ENCODE assay signal across 1 cellular context in the genomic region with DNA sequence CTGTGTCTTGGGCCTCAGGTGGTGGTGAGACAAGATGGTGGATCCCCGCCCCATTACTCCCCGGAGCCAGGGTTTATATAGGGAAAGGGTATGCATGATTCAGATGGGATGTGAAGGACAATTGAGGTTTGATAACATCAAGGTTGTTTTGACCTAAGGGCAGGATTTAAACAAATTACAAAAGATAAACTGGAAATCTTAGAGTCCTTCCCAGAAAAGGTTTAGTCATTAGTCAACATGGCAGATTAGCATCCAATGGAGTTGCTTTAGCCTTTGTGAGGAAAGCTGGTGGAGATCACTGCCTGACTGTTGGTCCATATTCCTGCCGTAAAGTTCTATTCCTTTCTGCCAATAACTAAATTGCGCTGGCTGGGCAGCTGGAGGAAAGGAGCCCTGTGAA.
TF ChIP-seq lines count a peak whose summit lies in the region.

No MANE protein-coding gene starts in this region.

TF ChIP-seq in SK-N-SH, 30 proteins besides CTCF, POLR2A, EP300 and RAD21 (continued from another document):
- TF ChIP-seq FOXM1 (IDR thresholded peaks at IDR 0.05; ENCODE audit: low read depth) = no peak
- TF ChIP-seq REST (IDR thresholded peaks at IDR 0.05; ENCODE audit: low read depth, low read length) = no peak
- TF ChIP-seq RXRA (IDR thresholded peaks at IDR 0.05; ENCODE audit: borderline replicate concordance, low read depth) = no peak
- TF ChIP-seq YY1 (IDR thresholded peaks at IDR 0.05; ENCODE audit: low read depth) = no peak
- no peak for TF ChIP-seq EZH2phosphoT487 (IDR thresholded peaks at IDR 0.05; ENCODE audit: borderline replicate concordance, low read depth)
- TF ChIP-seq MXI1 (IDR thresholded peaks at IDR 0.05; ENCODE audit: low read depth, low read length) = no peak
- TF ChIP-seq TCF12 (IDR thresholded peaks at IDR 0.05) = no peak
TF ChIP-seq in SK-N-SH: peak in this region for 0.
